Comparison of ENCODE assay signal across 7 cellular contexts in genomic region chr10:72691470-72692056, GRCh38. TPM values are rescaled to one million over a fixed set of nuclear protein-coding genes. Genes with fewer than 3 reads are reported as not detected.
DNase-seq lines count a peak whose midpoint lies in the region; ATAC-seq, FAIRE-seq and TF ChIP-seq lines count a peak whose summit lies in the region.

No MANE protein-coding gene starts in this region.

- peak overlapping the region; percentile 71 for H3K4me3 ChIP-seq in K562
- peak overlapping the region in 1 of 3 donors; percentile 41 for H3K4me3 ChIP-seq in liver (ENCODE audit: low read depth in 1 of 3, low read length in 3 of 3)
- H3K4me3 ChIP-seq in transverse colon, result peak overlapping the region in 3 of 4 donors; percentile 55 to 85 (median 81)

- H3K27me3 ChIP-seq in K562 (ENCODE audit: control insufficient read depth in 2 of 2, insufficient read depth in 2 of 2, low read length in 2 of 2) (no peaks in the 10 kb centered on the region), liver (ENCODE audit: control insufficient read depth in 4 of 4, insufficient read depth in 4 of 4, low read length in 3 of 4) (no peaks in the 10 kb centered on the region), transverse colon (no peaks in the 10 kb centered on the region)

- no peaks in the 10 kb centered on the region for H3K9me3 ChIP-seq in K562 (replicated peaks; ENCODE audit: control insufficient read depth, insufficient read depth, low read depth, low read length)
- H3K9me3 ChIP-seq in liver (ENCODE audit: control insufficient read depth in 4 of 4, low read length in 3 of 4), result no peaks in the 10 kb centered on the region
- no peaks in the 10 kb centered on the region for H3K9me3 ChIP-seq in transverse colon

- peaks cover 37% of the 10 kb centered on the region for H3K79me2 ChIP-seq in K562 (ENCODE audit: control insufficient read depth, insufficient read depth, low read length)

- DNase-seq in NCI-H1105 treated with DMSO at 0.1 percent for 48 hours (lab: John Stamatoyannopoulos, UW), result peak; percentile 88
- DNase-seq in K562 (ENCODE audit: extremely low read depth in 1 of 4, low spot score in 3 of 4), result peak in 1 of 4 experiments; percentile 4
- DNase-seq in transverse colon, result no peak
- no peak for DNase-seq in stimulated activated CD4-positive, alpha-beta T cell treated with anti-CD3 and anti-CD28 coated beads, Interleukin-4, amount 100 ng/mL, for 4 hours
- DNase-seq in GM20000 (ENCODE audit: low spot score), result no peak

- H3K36me3 ChIP-seq in K562 (ENCODE audit: control insufficient read depth, insufficient read depth, low read length), result no peaks in the 10 kb centered on the region
- no peaks in the 10 kb centered on the region for H3K36me3 ChIP-seq in liver (ENCODE audit: control insufficient read depth in 4 of 4, insufficient read depth in 3 of 4, low read depth in 1 of 4, low read length in 3 of 4)
- no peaks in the 10 kb centered on the region for H3K36me3 ChIP-seq in transverse colon

- intact Hi-C loops in K562 (cut with micrococcal nuclease), result loop anchor here (5.0 to 10.0 kb wide), 4 partner anchors 64 to 373 kb away; partner anchors contain the start of gene MICU1
- intact Hi-C loops in transverse colon (cut with DNase I; ENCODE audit: low total_unique reads), result loop anchor here (10.0 kb wide), 2 partner anchors 67 to 143 kb away; partner anchors contain the start of gene MICU1

- 28% methylated on average over 15 of the region's 15 CpGs for WGBS in K562 (ENCODE audit: insufficient coverage, low coverage, missing lambda C conversion rate)
- WGBS in liver, result 26% methylated on average over 15 of the region's 15 CpGs
- 18 to 54% methylated on average over 6 to 15 of the region's 15 CpGs for WGBS in transverse colon (ENCODE audit: low coverage in 1 of 2), 2 donors

- ATAC-seq in GM18499 (IDR thresholded peaks at IDR 0.05; ENCODE audit: insufficient read depth, unreplicated experiment), result peak; percentile 53
- no peak for ATAC-seq in K562

- POLR2A ChIA-PET in K562 (lab: Yijun Ruan, JAX), result interaction anchor here (0.7 to 2.0 kb wide), 15 partner anchors 9 to 330 kb away, joined by 3 to 7 read pairs (median 4); no protein-coding TSS in a partner anchor

- TF ChIP-seq POLR2A in K562 (conservative IDR thresholded peaks at IDR 0.05), result no peak
- no peak for TF ChIP-seq POLR2A in transverse colon (IDR thresholded peaks at IDR 0.05)

- CTCF ChIA-PET in K562 (lab: Yijun Ruan, JAX; ENCODE audit: low intra/inter-chr PET ratio), result no interaction called here

- H3K9ac ChIP-seq in K562 (ENCODE audit: insufficient read depth in 1 of 2, low read depth in 2 of 2, low read length in 2 of 2) (peak overlapping the region; percentile 63 to 97), liver (ENCODE audit: low read depth in 1 of 2, low read length in 2 of 2) (peak overlapping the region in 1 of 2 donors; percentile 36)

- H2AFZ ChIP-seq in K562 (ENCODE audit: low read depth, low read length), result peak overlapping the region; percentile 97

- peaks cover 7% of the 10 kb centered on the region for H4K20me1 ChIP-seq in K562 (replicated peaks; ENCODE audit: control insufficient read depth, insufficient read depth, low read length)

- in situ Hi-C loops in K562 (cut with MboI) (no loop called here), transverse colon (cut with MboI; ENCODE audit: low pct_ligation_motif_present in 1 of 4, low pct_unique_long_range_greater_than_20kb in 1 of 4, low sequenced_read_pairs in 3 of 4) (loop anchor here in 1 of 4 donors (10.0 kb wide), 1 partner anchor 143 kb away; no protein-coding TSS in a partner anchor)

- H3K4me1 ChIP-seq in K562 (replicated peaks in 1 of 2; ENCODE audit: control insufficient read depth in 2 of 2, insufficient read depth in 2 of 2, low read length in 2 of 2) (peaks cover 28 to 48% of the 10 kb centered on the region in 2 experiments), liver (ENCODE audit: control insufficient read depth in 4 of 4, insufficient read depth in 4 of 4, low read length in 3 of 4) (peaks cover 0 to 18% (median 15%) of the 10 kb centered on the region in 4 donors), transverse colon (peaks cover 14 to 40% (median 34%) of the 10 kb centered on the region in 4 donors)

- TF ChIP-seq EP300 in K562 (IDR thresholded peaks at IDR 0.05; ENCODE audit: low read length) (no peak), transverse colon (IDR thresholded peaks at IDR 0.05; ENCODE audit: low read depth) (no peak)

- TF ChIP-seq CTCF in K562 (IDR thresholded peaks at IDR 0.05 in 2 of 3, conservative IDR thresholded peaks at IDR 0.05 in 1 of 3; ENCODE audit: insufficient read depth in 2 of 3, low read depth in 1 of 3, low read length in 3 of 3) (no peak), liver (IDR thresholded peaks at IDR 0.05; ENCODE audit: low read depth, low read length, missing input control) (no peak), transverse colon (IDR thresholded peaks at IDR 0.05) (no peak), GM20000 (IDR thresholded peaks at IDR 0.05; ENCODE audit: extremely low read depth, missing control alignments) (no peak)

- TF ChIP-seq RAD21 in K562 (CRISPR knock-in tag; conservative IDR thresholded peaks at IDR 0.05 in 1 of 2, IDR thresholded peaks at IDR 0.05 in 1 of 2), result no peak
- peak in 1 of 2 donors; percentile 32 for TF ChIP-seq RAD21 in liver (IDR thresholded peaks at IDR 0.05)

- H3K9me1 ChIP-seq in K562 (ENCODE audit: control insufficient read depth, insufficient read depth, low read length), result no peaks in the 10 kb centered on the region

- peak; percentile 95 for FAIRE-seq in K562 (lab: Jason Lieb, UNC)

- H3K4me2 ChIP-seq in K562 (ENCODE audit: insufficient read depth, low read length), result peak overlapping the region; percentile 89

- BruUV-seq in K562 (replicated peaks; lab: Mats Ljungman, UMichigan), result no TSS peak

- peak overlapping the region; percentile 7; the same call in 2 of the 3 replicates for H3K27ac ChIP-seq in K562 (ENCODE audit: extremely low read depth, low read depth, low read length)
- H3K27ac ChIP-seq in liver (ENCODE audit: low read depth in 1 of 2, low read length in 2 of 2), result peak overlapping the region; percentile 42 to 63
- H3K27ac ChIP-seq in transverse colon, result peak overlapping the region; percentile 88 to 96 (median 94)

TF ChIP-seq in K562, 482 proteins besides CTCF, POLR2A, EP300 and RAD21 (continues in another document):
- TF ChIP-seq HBP1 (CRISPR knock-in tag; IDR thresholded peaks at IDR 0.05), result no peak

TF ChIP-seq in liver, 16 proteins besides CTCF, POLR2A, EP300 and RAD21:
- TF ChIP-seq FOXA2 (IDR thresholded peaks at IDR 0.05) (no peak), SP1 (IDR thresholded peaks at IDR 0.05) (peak; percentile 63), YY1 (IDR thresholded peaks at IDR 0.05) (peak; percentile 89)

RNA-seq across cellular contexts. Expression of gene MCU, which starts 0.4 kb away (rescaled TPM):
- total RNA-seq in K562 (2011; cell fraction: chromatin; rRNA removed; ENCODE audit: low replicate concordance), result 30.9 and 44.2 TPM in 2 replicates
- total RNA-seq in K562 (2011; cell fraction: nucleolus; rRNA removed), result 20.8 and 26.5 TPM in 2 replicates
- 30.3 and 33.3 TPM in 2 replicates for total RNA-seq in K562 (2011; cell fraction: nucleoplasm; rRNA removed)
- total RNA-seq in K562 (2014; rRNA removed), result 19.1 and 20.9 TPM in 2 replicates
- total RNA-seq in K562 (2014; rRNA removed; fragmentation: Illumina TruSeq; extraction: Trizol), result 20.3 and 21.2 TPM in 2 replicates
- total RNA-seq in K562 (2015; rRNA removed; fragmentation: Illumina TruSeq; extraction: Trizol), result 26.1 and 27.7 TPM in 2 replicates
- 21.3 and 23.7 TPM in 2 replicates for total RNA-seq in K562 (2021)
- polyA plus RNA-seq in K562 (2011; rRNA removed), result 85.6 and 88.8 TPM in 2 replicates
- 25.8 and 40.7 TPM in 2 replicates for polyA plus RNA-seq in K562 (2011; cell fraction: cytosol; rRNA removed)
- 68.2 and 86.9 TPM in 2 replicates for polyA plus RNA-seq in K562 (2011; cell fraction: nucleus; rRNA removed)
- polyA plus RNA-seq in K562 (2012), result 19.0 and 22.2 TPM in 2 replicates
- polyA plus RNA-seq in K562 (2014; fragmentation: Illumina TruSeq; extraction: Trizol), result 23.6 and 34.9 TPM in 2 replicates
- polyA plus RNA-seq in K562 (2014; fragmentation: Nextera tagmentation; extraction: Ambion mirVana), result 10 to 100 TPM in 1 of 2 experiments, 1 to 10 TPM in 1; 8.2 to 11.1 TPM
- 25.6 and 26.3 TPM in 2 replicates for polyA plus RNA-seq in K562 (2014; rRNA removed)
- polyA minus RNA-seq in K562 (2011; rRNA and poly(A)+ RNA removed), result 82.1 and 86.2 TPM in 2 replicates
- polyA minus RNA-seq in K562 (2011; cell fraction: cytosol; rRNA and poly(A)+ RNA removed), result 20.3 and 28.7 TPM in 2 replicates
- 23.0 and 28.2 TPM in 2 replicates for polyA minus RNA-seq in K562 (2011; cell fraction: nucleus; rRNA and poly(A)+ RNA removed)
- total RNA-seq in liver, result 10 to 100 TPM; 10.5 to 13.0 TPM
- 1 to 10 TPM; 6.4 to 7.0 TPM for polyA plus RNA-seq in liver
- total RNA-seq in transverse colon, result 10 to 100 TPM; 25.1 to 82.4 (median 65.1) TPM

Comparison
In these comparisons a context has a peak if more than half of its experiments do, and no peak if none do; other contexts are left out.
1. H3K27ac ChIP-seq: peak in every context shown above with its lines; median percentile 94 in transverse colon; 52 in liver; 7 in K562.